Comparison of ENCODE assay signal across 8 cellular contexts in genomic region chr12:55728185-55728931, GRCh38. TPM values are rescaled to one million over a fixed set of nuclear protein-coding genes. Genes with fewer than 3 reads are reported as not detected.
DNase-seq lines count a peak whose midpoint lies in the region; ATAC-seq and TF ChIP-seq lines count a peak whose summit lies in the region.

No MANE protein-coding gene starts in this region.

- H2AFZ ChIP-seq in neuron (ENCODE audit: low read depth, low read length) = no peak overlapping the region

- no TSS peak for BruUV-seq in Calu3 (replicated peaks; lab: Mats Ljungman, UMichigan)

- no peaks in the 10 kb centered on the region for H3K9me3 Mint-ChIP-seq in Calu3 (ENCODE audit: low read depth, unreplicated experiment)
- H3K9me3 Mint-ChIP-seq in activated T-cell treated with anti-CD3 and anti-CD28 coated beads, Interleukin-2, amount 50 U/mL, for 72 hours = no peaks in the 10 kb centered on the region

- intact Hi-C loops in Calu3 (cut with micrococcal nuclease; ENCODE audit: unreplicated experiment) = no loop called here

- H3K36me3 Mint-ChIP-seq in Calu3 (ENCODE audit: insufficient read depth, unreplicated experiment) = peaks cover 71% of the 10 kb centered on the region
- H3K36me3 Mint-ChIP-seq in activated T-cell treated with anti-CD3 and anti-CD28 coated beads, Interleukin-2, amount 50 U/mL, for 72 hours (ENCODE audit: insufficient read depth in 2 of 2) = peaks cover 0 to 2% of the 10 kb centered on the region in 2 donors

- H3K4me1 Mint-ChIP-seq in Calu3 (ENCODE audit: low read depth, unreplicated experiment) = peaks cover 41% of the 10 kb centered on the region
- H3K4me1 Mint-ChIP-seq in activated T-cell treated with anti-CD3 and anti-CD28 coated beads, Interleukin-2, amount 50 U/mL, for 72 hours (ENCODE audit: low read depth) = peaks cover 36% of the 10 kb centered on the region

- H3K9me3 ChIP-seq in HUES48 (ENCODE audit: control insufficient read depth, insufficient read depth, low read length) (no peaks in the 10 kb centered on the region), neuron (ENCODE audit: low read length) (no peaks in the 10 kb centered on the region)

- H3K4me3 Mint-ChIP-seq in Calu3 (ENCODE audit: low read depth, unreplicated experiment) = peak overlapping the region; percentile 80
- peak overlapping the region; percentile 68 to 88 for H3K4me3 Mint-ChIP-seq in activated T-cell treated with anti-CD3 and anti-CD28 coated beads, Interleukin-2, amount 50 U/mL, for 72 hours

- ATAC-seq in GM19025 (IDR thresholded peaks at IDR 0.05; ENCODE audit: low read depth, unreplicated experiment) (peak; percentile 15), GM19324 (IDR thresholded peaks at IDR 0.05; ENCODE audit: low FRiP score, unreplicated experiment) (no peak)
- peak in 1 of 2 donors; percentile 5 for ATAC-seq in activated T-cell treated with anti-CD3 and anti-CD28 coated beads, Interleukin-2, amount 50 U/mL, for 72 hours (replicated peaks in 1 of 2)

- H3K4me1 ChIP-seq in HUES48 (ENCODE audit: control insufficient read depth, insufficient read depth, low read length) = peaks cover 19% of the 10 kb centered on the region
- peaks cover 28% of the 10 kb centered on the region for H3K4me1 ChIP-seq in neuron (ENCODE audit: insufficient read depth, low read length)

- H3K27ac Mint-ChIP-seq in Calu3 (ENCODE audit: unreplicated experiment) = peak overlapping the region; percentile 93
- no peak overlapping the region for H3K27ac Mint-ChIP-seq in activated T-cell treated with anti-CD3 and anti-CD28 coated beads, Interleukin-2, amount 50 U/mL, for 72 hours

- H3K27me3 Mint-ChIP-seq in Calu3 (ENCODE audit: unreplicated experiment) = no peaks in the 10 kb centered on the region
- no peaks in the 10 kb centered on the region for H3K27me3 Mint-ChIP-seq in activated T-cell treated with anti-CD3 and anti-CD28 coated beads, Interleukin-2, amount 50 U/mL, for 72 hours (ENCODE audit: low read depth)

- H3K9ac ChIP-seq in HUES48 (ENCODE audit: low read depth, low read length) = peak overlapping the region; percentile 81

- TF ChIP-seq CTCF in Calu3 (IDR thresholded peaks at IDR 0.05; ENCODE audit: unreplicated experiment) (no peak), GM10266 (IDR thresholded peaks at IDR 0.05; ENCODE audit: control insufficient read depth, insufficient read depth, low read depth, missing control alignments) (no peak)

- H3K27me3 ChIP-seq in HUES48 (ENCODE audit: control insufficient read depth, insufficient read depth, low read length) (no peaks in the 10 kb centered on the region), neuron (ENCODE audit: insufficient read depth, low read length) (no peaks in the 10 kb centered on the region)

- DNase-seq in Calu3 = peak; percentile 79
- DNase-seq in activated T-cell treated with anti-CD3 and anti-CD28 coated beads, Interleukin-2, amount 50 U/mL, for 72 hours = no peak
- peak; percentile 35 for DNase-seq in germinal center (ENCODE audit: low spot score)
- no peak for DNase-seq in GM10266 (ENCODE audit: extremely low spot score)

- CTCF ChIA-PET in Calu3 (lab: Charles Lee) = interaction anchor here (0.6 to 2.6 kb wide), 6 partner anchors 8 to 245 kb away, joined by 3 to 33 read pairs (median 11); partner anchors contain the start of genes DNAJC14, RAB5B and RDH5

- H3K27ac ChIP-seq in HUES48 (ENCODE audit: low read depth, low read length) = peak overlapping the region; percentile 97

- H3K4me3 ChIP-seq in HUES48 (ENCODE audit: low read depth, low read length) = peak overlapping the region; percentile 94
- peak overlapping the region; percentile 71 for H3K4me3 ChIP-seq in neuron (ENCODE audit: low read length)

- H3K36me3 ChIP-seq in HUES48 (ENCODE audit: control insufficient read depth, insufficient read depth, low read length) (peaks cover 35% of the 10 kb centered on the region), neuron (ENCODE audit: insufficient read depth, low read length) (peaks cover 28% of the 10 kb centered on the region)

RNA-seq across cellular contexts. Expression of gene CD63, which starts 0.5 kb away (rescaled TPM):
- total RNA-seq in Calu3 (2022) = 880 and 991 TPM in 2 replicates
- 100 to 1,000 TPM; 122 to 154 TPM for total RNA-seq in activated T-cell treated with anti-CD3 and anti-CD28 coated beads, Interleukin-2, amount 50 U/mL, for 72 hours

RNA-seq across cellular contexts. Expression of gene RDH5, which starts 8.2 kb away (rescaled TPM):
- total RNA-seq in Calu3 (2022) = 11.0 and 11.2 TPM in 2 replicates
- 1 to 10 TPM; 7.3 to 9.3 TPM for total RNA-seq in activated T-cell treated with anti-CD3 and anti-CD28 coated beads, Interleukin-2, amount 50 U/mL, for 72 hours

RNA-seq across cellular contexts. Expression of gene BLOC1S1, which starts 12.5 kb away (rescaled TPM):
- total RNA-seq in Calu3 (2022) = 71.0 and 89.4 TPM in 2 replicates
- 100 to 1,000 TPM; 116 to 121 TPM for total RNA-seq in activated T-cell treated with anti-CD3 and anti-CD28 coated beads, Interleukin-2, amount 50 U/mL, for 72 hours

RNA-seq across cellular contexts. Expression of gene GDF11, which starts 14.6 kb away (rescaled TPM):
- 5.3 and 6.7 TPM in 2 replicates for total RNA-seq in Calu3 (2022)
- 1 to 10 TPM; 3.4 to 4.8 TPM for total RNA-seq in activated T-cell treated with anti-CD3 and anti-CD28 coated beads, Interleukin-2, amount 50 U/mL, for 72 hours

RNA-seq across cellular contexts. Expression of gene ITGA7, which starts 20.7 kb away (rescaled TPM):
- 5.9 and 6.3 TPM in 2 replicates for total RNA-seq in Calu3 (2022)
- total RNA-seq in activated T-cell treated with anti-CD3 and anti-CD28 coated beads, Interleukin-2, amount 50 U/mL, for 72 hours = 1 to 10 TPM; 6.6 to 8.9 TPM

Comparison
In these comparisons a context has a peak if more than half of its experiments do, and no peak if none do; other contexts are left out.
1. DNase-seq: peak in Calu3 (single experiment) and germinal center (single experiment); none in activated T-cell treated with anti-CD3 and anti-CD28 coated beads, Interleukin-2, amount 50 U/mL, for 72 hours (0 of 2) and GM10266 (single experiment).